In genomic region chr3:69368129-69368741, GRCh38 we compare ENCODE assay signal across 8 cellular contexts. TPM values are rescaled to one million over a fixed set of nuclear protein-coding genes. Genes with fewer than 3 reads are reported as not detected.
DNase-seq lines count a peak whose midpoint lies in the region; ATAC-seq, FAIRE-seq and TF ChIP-seq lines count a peak whose summit lies in the region.

No MANE protein-coding gene starts in this region.

- peaks cover 1 to 6% of the 10 kb centered on the region in 2 experiments; a peak in 1 of 5 replicates for H3K27me3 ChIP-seq in HepG2 (ENCODE audit: control insufficient read depth in 1 of 2, insufficient read depth in 2 of 2, low read length in 2 of 2)

- H3K36me3 Mint-ChIP-seq in CD14-positive monocyte, result peaks cover 9 to 13% of the 10 kb centered on the region in 2 donors

- no peak overlapping the region for H3K27ac ChIP-seq in HepG2 (ENCODE audit: extremely low read length, insufficient read depth, low read length)

- no peak overlapping the region for H2AFZ ChIP-seq in HepG2 (ENCODE audit: low read length)

- no TSS peak for BruUV-seq in HepG2 (replicated peaks; lab: Mats Ljungman, UMichigan)

- CTCF ChIA-PET in HepG2 (lab: Yijun Ruan, JAX; ENCODE audit: low intra/inter-chr PET ratio, low total read pairs), result no interaction called here

- no peak for TF ChIP-seq POLR2A in HepG2 (IDR thresholded peaks at IDR 0.05; ENCODE audit: insufficient read depth in 1 of 2, low read depth in 2 of 2, low read length in 2 of 2)

- H3K4me1 ChIP-seq in HepG2 (ENCODE audit: insufficient read depth, low read length), result no peaks in the 10 kb centered on the region

- peaks cover 0 to 2% (median 0%) of the 10 kb centered on the region in 7 donors for H3K9me3 Mint-ChIP-seq in CD14-positive monocyte

- H3K36me3 ChIP-seq in HepG2 (replicated peaks in 1 of 2; ENCODE audit: control insufficient read depth in 1 of 2, insufficient read depth in 2 of 2, low read length in 2 of 2), result no peaks in the 10 kb centered on the region

- H3K9ac ChIP-seq in HepG2 (ENCODE audit: insufficient read depth, low read depth, low read length), result no peak overlapping the region

- WGBS in HepG2 (ENCODE audit: low lambda C conversion rate), result 25% methylated on average over 5 of the region's 5 CpGs

- H3K79me2 ChIP-seq in HepG2 (ENCODE audit: insufficient read depth, low read length), result no peaks in the 10 kb centered on the region

- no peak overlapping the region for H3K4me2 ChIP-seq in HepG2 (ENCODE audit: low read depth, low read length)

- H3K9me3 ChIP-seq in HepG2 (ENCODE audit: low read length), result no peaks in the 10 kb centered on the region

- H3K27me3 Mint-ChIP-seq in CD14-positive monocyte (ENCODE audit: low read depth in 3 of 3), result peaks cover 0 to 4% (median 0%) of the 10 kb centered on the region in 3 donors

- TF ChIP-seq CTCF in HepG2 (CRISPR knock-in tag; IDR thresholded peaks at IDR 0.05) (no peak), CD14-positive monocyte (IDR thresholded peaks at IDR 0.05) (no peak)

- peak; percentile 99 for ATAC-seq in GM18873 (IDR thresholded peaks at IDR 0.05; ENCODE audit: low FRiP score, unreplicated experiment)
- peak; percentile 99 for ATAC-seq in HG02759 (IDR thresholded peaks at IDR 0.05; ENCODE audit: unreplicated experiment)
- ATAC-seq in HepG2, result no peak

- no peak for TF ChIP-seq EP300 in HepG2 (IDR thresholded peaks at IDR 0.05; ENCODE audit: low read depth in 2 of 2, low read length in 2 of 2)
- TF ChIP-seq EP300 in HepG2 (CRISPR knock-in tag; IDR thresholded peaks at IDR 0.05; ENCODE audit: borderline replicate concordance), result no peak

- no peaks in the 10 kb centered on the region for H4K20me1 ChIP-seq in HepG2 (ENCODE audit: insufficient read depth, low read length)

- DNase-seq in RPMI7951 (ENCODE audit: low read depth) (peak; percentile 58), HepG2 (ENCODE audit: low spot score) (no peak), NCI-H526 (lab: John Stamatoyannopoulos, UW) (no peak), C1 segment of cervical spinal cord (lab: John Stamatoyannopoulos, UW) (no peak), AG08395 (ENCODE audit: low spot score) (no peak), CD14-positive monocyte (ENCODE audit: low spot score) (no peak)

- H3K4me1 Mint-ChIP-seq in CD14-positive monocyte, result peaks cover 45% of the 10 kb centered on the region

- no peak for TF ChIP-seq RAD21 in HepG2 (CRISPR knock-in tag; IDR thresholded peaks at IDR 0.05)

- H3K4me3 ChIP-seq in HepG2 (replicated peaks in 1 of 3; ENCODE audit: insufficient read depth in 1 of 3, low read depth in 2 of 3, low read length in 3 of 3), result no peak overlapping the region

- POLR2A ChIA-PET in HepG2 (lab: Yijun Ruan, JAX), result no interaction called here

- no peak for FAIRE-seq in HepG2 (lab: Jason Lieb, UNC)

- intact Hi-C loops in HepG2 (cut with micrococcal nuclease; ENCODE audit: unreplicated experiment), result no loop called here
- intact Hi-C loops in CD14-positive monocyte (cut with micrococcal nuclease), result no loop called here

- H3K27ac Mint-ChIP-seq in CD14-positive monocyte, result peak overlapping the region in 1 of 7 donors; percentile 72

- H3K4me3 Mint-ChIP-seq in CD14-positive monocyte, result no peak overlapping the region

- in situ Hi-C loops in HepG2 (cut with HindIII; ENCODE audit: extremely low pct_ligation_motif_present, low pct_unique_long_range_greater_than_20kb), result no loop called here

TF ChIP-seq in HepG2, 621 proteins besides CTCF, POLR2A, EP300 and RAD21:
- TF ChIP-seq CERS6 (CRISPR knock-in tag; IDR thresholded peaks at IDR 0.05) (no peak), BCL3 (CRISPR knock-in tag; IDR thresholded peaks at IDR 0.05) (no peak), ZNF629 (CRISPR knock-in tag; conservative IDR thresholded peaks at IDR 0.05) (peak; percentile 61)

RNA-seq across cellular contexts. Expression of gene FRMD4B, which starts 17.7 kb away (rescaled TPM):
- total RNA-seq in RPMI7951 (2014; rRNA removed; shearing (Covaris generic)), result 2.6 TPM in 2 replicates
- 3.3 and 4.4 TPM in 2 replicates for total RNA-seq in HepG2 (2016; rRNA removed; fragmentation: Illumina TruSeq; extraction: Trizol)
- total RNA-seq in HepG2 (2016; cell fraction: cytosol; rRNA removed; fragmentation: Illumina TruSeq; extraction: Trizol; ENCODE audit: low read depth), result 0.09 and 0.40 TPM in 2 replicates
- 2.1 and 3.5 TPM in 2 replicates for total RNA-seq in HepG2 (2016; cell fraction: insoluble cytoplasmic fraction; rRNA removed; fragmentation: Illumina TruSeq; extraction: Trizol)
- total RNA-seq in HepG2 (2016; cell fraction: membrane; rRNA removed; fragmentation: Illumina TruSeq; extraction: Trizol), result 0.93 and 1.0 TPM in 2 replicates
- total RNA-seq in HepG2 (2016; cell fraction: nucleus; rRNA removed; fragmentation: Illumina TruSeq; extraction: Trizol), result 3.7 and 5.7 TPM in 2 replicates
- polyA plus RNA-seq in HepG2 (2011; rRNA removed), result 2.4 and 3.0 TPM in 2 replicates
- polyA plus RNA-seq in HepG2 (2011; cell fraction: cytosol; rRNA removed), result 2.7 and 2.9 TPM in 2 replicates
- 3.7 and 4.1 TPM in 2 replicates for polyA plus RNA-seq in HepG2 (2011; cell fraction: nucleus; rRNA removed)
- 1.4 and 1.6 TPM in 2 replicates for polyA plus RNA-seq in HepG2 (2012)
- 0.03 and 0.06 TPM in 2 replicates for polyA plus RNA-seq in HepG2 (2016; cell fraction: cytosol; fragmentation: Illumina TruSeq; extraction: Trizol; ENCODE audit: low read depth)
- 1.5 and 2.2 TPM in 2 replicates for polyA plus RNA-seq in HepG2 (2016; cell fraction: insoluble cytoplasmic fraction; fragmentation: Illumina TruSeq; extraction: Trizol; ENCODE audit: low read depth)
- 0.22 and 0.40 TPM in 2 replicates for polyA plus RNA-seq in HepG2 (2016; cell fraction: membrane; fragmentation: Illumina TruSeq; extraction: Trizol; ENCODE audit: low read depth)
- 1.4 and 2.1 TPM in 2 replicates for polyA plus RNA-seq in HepG2 (2016; cell fraction: nucleus; fragmentation: Illumina TruSeq; extraction: Trizol; ENCODE audit: insufficient read depth, low read depth)
- polyA minus RNA-seq in HepG2 (2011; rRNA and poly(A)+ RNA removed; ENCODE audit: low replicate concordance), result 4.1 and 6.9 TPM in 2 replicates
- polyA minus RNA-seq in HepG2 (2011; cell fraction: cytosol; rRNA and poly(A)+ RNA removed), result 1.5 and 1.6 TPM in 2 replicates
- 21.3 and 23.2 TPM in 2 replicates for polyA minus RNA-seq in HepG2 (2011; cell fraction: nucleus; rRNA and poly(A)+ RNA removed)
- polyA plus RNA-seq in CD14-positive monocyte, result 10 to 100 TPM; 19.6 to 21.0 TPM
